In the genomic region with DNA sequence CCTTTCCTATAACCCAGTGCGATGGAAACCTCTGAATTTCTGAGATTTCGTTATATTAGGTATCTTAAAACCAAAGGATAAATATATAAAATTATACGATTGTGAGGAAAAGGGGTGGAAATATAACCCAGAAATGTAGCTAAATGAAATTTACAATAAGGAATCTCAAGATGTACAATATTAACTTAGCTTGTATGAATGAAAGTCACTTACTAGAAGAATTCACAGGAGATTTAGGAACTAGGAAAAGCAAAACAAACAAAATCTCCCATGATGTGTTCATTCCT, we compare ENCODE assay signal across 12 cellular contexts.
DNase-seq lines count a peak whose midpoint lies in the region; ATAC-seq, FAIRE-seq and TF ChIP-seq lines count a peak whose summit lies in the region.
"Had no signal": no experiment of that assay in that cellular context is flagged by ENCODE, and none has a peak within 500 bp of the region (broad histone marks: within the 10 kb centered on the region; RNA-seq: fewer than 3 reads in every experiment).

No MANE protein-coding gene starts in this region.

- no peaks in the 10 kb centered on the region for H3K27me3 Mint-ChIP-seq in chondrocyte (ENCODE audit: low read depth)
- H3K27me3 Mint-ChIP-seq in mesothelial cell of epicardium (ENCODE audit: low read depth): peaks cover 4% of the 10 kb centered on the region

- H4K20me1 ChIP-seq in DOHH2 (ENCODE audit: control insufficient read depth, insufficient read depth, low read depth, low read length) (no peaks in the 10 kb centered on the region), OCI-LY1 (ENCODE audit: insufficient read depth, low read length) (no peaks in the 10 kb centered on the region)

- TF ChIP-seq CTCF in DOHH2 (IDR thresholded peaks at IDR 0.05; ENCODE audit: low read depth, low read length, poor library complexity, severe bottlenecking) (no peak), OCI-LY1 (IDR thresholded peaks at IDR 0.05; ENCODE audit: low read length) (no peak), chondrocyte (IDR thresholded peaks at IDR 0.05) (no peak), mesothelial cell of epicardium (IDR thresholded peaks at IDR 0.05; ENCODE audit: unreplicated experiment) (peak; percentile 9), Peyer's patch (IDR thresholded peaks at IDR 0.05) (no peak)

- no peaks in the 10 kb centered on the region for H3K36me3 ChIP-seq in DOHH2 (ENCODE audit: control insufficient read depth, low read length)
- H3K36me3 ChIP-seq in OCI-LY1 (ENCODE audit: insufficient read depth, low read length): no peaks in the 10 kb centered on the region
- no peaks in the 10 kb centered on the region for H3K36me3 ChIP-seq in Peyer's patch

- H3K4me1 ChIP-seq in DOHH2 (ENCODE audit: control insufficient read depth, low read length): peaks cover 8% of the 10 kb centered on the region
- H3K4me1 ChIP-seq in OCI-LY1 (ENCODE audit: insufficient read depth, low read length, severe bottlenecking): peaks cover 12% of the 10 kb centered on the region
- H3K4me1 ChIP-seq in Peyer's patch: no peaks in the 10 kb centered on the region

- no peak overlapping the region for H3K27ac ChIP-seq in DOHH2 (ENCODE audit: low read depth, low read length)
- H3K27ac ChIP-seq in OCI-LY1 (ENCODE audit: low read depth, low read length, poor library complexity, severe bottlenecking): no peak overlapping the region
- H3K27ac ChIP-seq in Peyer's patch: no peak overlapping the region
- H3K27ac ChIP-seq: C4-2B had no signal

- H3K4me3 ChIP-seq in DOHH2 (ENCODE audit: low read length) (no peak overlapping the region), OCI-LY1 (ENCODE audit: low read depth, low read length, poor library complexity, severe bottlenecking) (peak overlapping the region; percentile 32), Peyer's patch (no peak overlapping the region)
- H3K4me3 ChIP-seq: K562 had no signal

- H3K36me3 Mint-ChIP-seq in chondrocyte (ENCODE audit: low read depth): no peaks in the 10 kb centered on the region
- no peaks in the 10 kb centered on the region for H3K36me3 Mint-ChIP-seq in mesothelial cell of epicardium

- TF ChIP-seq POLR2A in Peyer's patch (IDR thresholded peaks at IDR 0.05): no peak

- H3F3A ChIP-seq in DOHH2 (ENCODE audit: control insufficient read depth, insufficient read depth): peaks cover 3% of the 10 kb centered on the region; the same call in 1 of the 2 replicates
- H3F3A ChIP-seq in OCI-LY1 (ENCODE audit: insufficient read depth, low read length): no peaks in the 10 kb centered on the region

- DNase-seq in chondrocyte (ENCODE audit: low spot score) (no peak), mesothelial cell of epicardium (ENCODE audit: low spot score in 2 of 2, unreplicated experiment in 2 of 2) (no peak), NCI-H82 (lab: John Stamatoyannopoulos, UW) (no peak), frontal cortex (ENCODE audit: low spot score in 2 of 2) (no peak), Peyer's patch (no peak)
- DNase-seq: NCI-H1048 had no signal

- H3K9me3 ChIP-seq in DOHH2 (ENCODE audit: control insufficient read depth, insufficient read depth, low read length): no peaks in the 10 kb centered on the region
- no peaks in the 10 kb centered on the region for H3K9me3 ChIP-seq in OCI-LY1 (ENCODE audit: low read length)
- no peaks in the 10 kb centered on the region for H3K9me3 ChIP-seq in Peyer's patch

- no peaks in the 10 kb centered on the region for H3K9me2 ChIP-seq in DOHH2 (replicated peaks; ENCODE audit: control insufficient read depth, low read length)
- no peaks in the 10 kb centered on the region for H3K9me2 ChIP-seq in OCI-LY1 (ENCODE audit: low read depth, low read length)

- FAIRE-seq in frontal cortex (lab: Jason Lieb, UNC): no peak

- peak overlapping the region; percentile 16; the same call in 1 of the 2 replicates for H3K9ac ChIP-seq in OCI-LY1 (ENCODE audit: low read length)

- no peak for ATAC-seq in GM21390 (IDR thresholded peaks at IDR 0.05; ENCODE audit: unreplicated experiment)

- H3K79me2 ChIP-seq in DOHH2 (ENCODE audit: control insufficient read depth, low read length) (no peaks in the 10 kb centered on the region), OCI-LY1 (ENCODE audit: insufficient read depth, low read length) (no peaks in the 10 kb centered on the region)

- H3K4me3 Mint-ChIP-seq in chondrocyte (ENCODE audit: unreplicated experiment) (no peak overlapping the region), mesothelial cell of epicardium (no peak overlapping the region)
- H3K4me3 Mint-ChIP-seq: H9 had no signal

- H3K4me2 ChIP-seq in DOHH2 (ENCODE audit: low read length) (peak overlapping the region; percentile 39; the same call in 1 of the 2 replicates), OCI-LY1 (ENCODE audit: low read length) (peak overlapping the region; percentile 61)

- H3K4me1 Mint-ChIP-seq in chondrocyte (ENCODE audit: low read depth) (peaks cover 12% of the 10 kb centered on the region), mesothelial cell of epicardium (peaks cover 7% of the 10 kb centered on the region)

- H3K27me3 ChIP-seq in DOHH2 (ENCODE audit: control insufficient read depth, low read length) (no peaks in the 10 kb centered on the region), OCI-LY1 (ENCODE audit: insufficient read depth, low read length) (no peaks in the 10 kb centered on the region), Peyer's patch (no peaks in the 10 kb centered on the region)

- H3K27ac Mint-ChIP-seq in chondrocyte (ENCODE audit: unreplicated experiment): peak overlapping the region; percentile 17
- H3K27ac Mint-ChIP-seq in mesothelial cell of epicardium: no peak overlapping the region

- peak overlapping the region; percentile 66 for H2AFZ ChIP-seq in OCI-LY1 (ENCODE audit: low read length)

- H3K9me3 Mint-ChIP-seq in chondrocyte (ENCODE audit: low read depth): no peaks in the 10 kb centered on the region
- H3K9me3 Mint-ChIP-seq in mesothelial cell of epicardium: no peaks in the 10 kb centered on the region
- H3K9me3 Mint-ChIP-seq: H9 had no signal
